8 cellular contexts compared by ENCODE assay signal in genomic region chr7:64562621-64563275, GRCh38. TPM values are rescaled to one million over a fixed set of nuclear protein-coding genes. Genes with fewer than 3 reads are reported as not detected.
A peak's percentile ranks its signal among the peaks of the same experiment; 100 is the strongest.
DNase-seq lines count a peak whose midpoint lies in the region; ATAC-seq and TF ChIP-seq lines count a peak whose summit lies in the region.

TSS of gene ZNF680 (minus strand) at chr7:64563071. CDS start at chr7:64562954, 117 bp downstream.

- in situ Hi-C loops in HAP-1 (cut with MboI; ENCODE audit: low sequenced_read_pairs) (no loop called here), SK-MEL-5 (cut with HindIII; ENCODE audit: low pct_unique_long_range_greater_than_20kb, low sequenced_read_pairs) (no loop called here)

- H2AFZ ChIP-seq in MM.1S (ENCODE audit: low read length) = peak within 1 kb of the TSS; percentile 85

- no peaks in the 10 kb centered on the region for H3K9me2 ChIP-seq in MM.1S (replicated peaks; ENCODE audit: insufficient read depth, low read length)

- no peaks in the 10 kb centered on the region; the same call in 1 of the 2 replicates for H3K79me2 ChIP-seq in MM.1S (ENCODE audit: low read length)

- H3K9me3 ChIP-seq in HAP-1 (no peaks in the 10 kb centered on the region; the same call in 1 of the 2 replicates), MM.1S (replicated peaks; ENCODE audit: insufficient read depth, low read length) (no peaks in the 10 kb centered on the region), testis (no peaks in the 10 kb centered on the region)

- H3K36me3 ChIP-seq in HAP-1 (replicated peaks) (peaks cover 3% of the 10 kb centered on the region; the same call in 1 of the 2 replicates), MM.1S (replicated peaks; ENCODE audit: insufficient read depth, low read length) (no peaks in the 10 kb centered on the region), testis (ENCODE audit: low read depth, missing control alignments) (no peaks in the 10 kb centered on the region)

- H3K4me3 ChIP-seq in HAP-1 = peak within 1 kb of the TSS; percentile 83
- peak within 1 kb of the TSS; percentile 69 for H3K4me3 ChIP-seq in MM.1S (ENCODE audit: low read length)
- H3K4me3 ChIP-seq in testis = peak within 1 kb of the TSS; percentile 75 to 89

- no peak for TF ChIP-seq CTCF in MM.1S (IDR thresholded peaks at IDR 0.05; ENCODE audit: low read length)
- no peak for TF ChIP-seq CTCF in omental fat pad (IDR thresholded peaks at IDR 0.05)
- TF ChIP-seq CTCF in testis (IDR thresholded peaks at IDR 0.05) = no peak

- H3F3A ChIP-seq in MM.1S (ENCODE audit: insufficient read depth, low read length) = no peaks in the 10 kb centered on the region

- no peaks in the 10 kb centered on the region for H3K27me3 ChIP-seq in HAP-1 (ENCODE audit: low read depth)
- no peaks in the 10 kb centered on the region for H3K27me3 ChIP-seq in MM.1S (replicated peaks; ENCODE audit: insufficient read depth, low read length)
- H3K27me3 ChIP-seq in testis = no peaks in the 10 kb centered on the region

- no peaks in the 10 kb centered on the region for H4K20me1 ChIP-seq in MM.1S (ENCODE audit: insufficient read depth, low read length)

- ATAC-seq in omental fat pad (ENCODE audit: low FRiP score) = peak; percentile 100

- 0% methylated on average over 22 to 33 of the region's 33 CpGs for WGBS in testis, 2 donors

- intact Hi-C loops in testis (cut with DNase I; ENCODE audit: low total_unique reads) = no loop called here

- H3K9ac ChIP-seq in MM.1S (ENCODE audit: low read length) = peak within 1 kb of the TSS; percentile 46; the same call in 1 of the 2 replicates

- H3K4me1 ChIP-seq in HAP-1 = no peaks in the 10 kb centered on the region; the same call in 1 of the 2 replicates
- no peaks in the 10 kb centered on the region for H3K4me1 ChIP-seq in MM.1S (ENCODE audit: low read length)
- peaks cover 22% of the 10 kb centered on the region for H3K4me1 ChIP-seq in testis

- H3K4me2 ChIP-seq in MM.1S (ENCODE audit: low read depth, low read length) = peak within 1 kb of the TSS; percentile 45; the same call in 1 of the 2 replicates

- no peak for TF ChIP-seq POLR2A in testis (IDR thresholded peaks at IDR 0.05)

- H3K27ac ChIP-seq in MM.1S (ENCODE audit: low read length) (peak within 1 kb of the TSS; percentile 18; the same call in 1 of the 2 replicates), testis (peak within 1 kb of the TSS; percentile 88 to 91)

- DNase-seq in GDM1 (lab: John Stamatoyannopoulos, UW) = peak; percentile 91
- DNase-seq in HAP-1 (ENCODE audit: low spot score in 2 of 2) = peak; percentile 88 to 95
- DNase-seq in MM.1S = peak; percentile 85
- DNase-seq in SK-MEL-5 (ENCODE audit: low read depth, low spot score) = peak; percentile 94
- DNase-seq in activated naive CD4-positive, alpha-beta T cell treated with anti-CD3 and anti-CD28 coated beads, Interleukin-2, amount 50 U/mL, for 16 hours = peak; percentile 89
- DNase-seq in globus pallidus (ENCODE audit: low spot score) = peak; percentile 98
- peak; percentile 82 for DNase-seq in omental fat pad (ENCODE audit: low spot score)
- DNase-seq in testis = peak; percentile 99

RNA-seq across cellular contexts. Expression of gene ZNF680, which starts in this region (rescaled TPM):
- 6.0 and 9.4 TPM in 2 replicates for total RNA-seq in SK-MEL-5 (2014; rRNA removed; shearing (Covaris generic))
- polyA plus RNA-seq in SK-MEL-5 (2015; cell fraction: cytosol; rRNA removed) = 3.2 and 3.7 TPM in 2 replicates
- 9.2 and 10.3 TPM in 2 replicates for polyA plus RNA-seq in SK-MEL-5 (2015; cell fraction: nucleus; rRNA removed)
- total RNA-seq in omental fat pad = 10 to 100 TPM in 3 of 4 donors, 1 to 10 TPM in 1; 4.7 to 33.6 (median 15.1) TPM
- 10 to 100 TPM; 19.4 to 19.5 TPM for total RNA-seq in testis
- polyA plus RNA-seq in testis (ENCODE audit: insufficient read depth, low read depth, low replicate concordance) = 2.9 TPM

Comparison
In these comparisons a context has a peak if more than half of its experiments do, and no peak if none do; other contexts are left out.
1. Peak in every context shown above with its lines: DNase-seq, ATAC-seq, H3K4me3 ChIP-seq and H3K27ac ChIP-seq.